ENCODE assay signal across 2 cellular contexts in genomic region chr1:8409107-8409506, GRCh38.
TF ChIP-seq lines count a peak whose summit lies in the region.

No MANE protein-coding gene starts in this region.

TF ChIP-seq in GM23338, 12 proteins besides CTCF, POLR2A, EP300 and RAD21 (continued from another document):
- TF ChIP-seq ZNF462 (CRISPR knock-in tag; IDR thresholded peaks at IDR 0.05) (no peak), NANOG (IDR thresholded peaks at IDR 0.05; ENCODE audit: borderline replicate concordance) (no peak), EZH2 (IDR thresholded peaks at IDR 0.05; ENCODE audit: low read depth, unreplicated experiment) (no peak), EZH2phosphoT487 (IDR thresholded peaks at IDR 0.05; ENCODE audit: unreplicated experiment) (no peak)

TF ChIP-seq in WTC11, 78 proteins besides CTCF, POLR2A, EP300 and RAD21 (continued from another document):
- TF ChIP-seq ARID4B (CRISPR knock-in tag; IDR thresholded peaks at IDR 0.05; ENCODE audit: borderline replicate concordance) (no peak), ZNF281 (CRISPR knock-in tag; IDR thresholded peaks at IDR 0.05) (no peak), IRF2 (CRISPR knock-in tag; IDR thresholded peaks at IDR 0.05; ENCODE audit: borderline replicate concordance, low read depth) (no peak)
TF ChIP-seq in WTC11: peak in this region for 0.
